28 cellular contexts compared by ENCODE assay signal in the genomic region with DNA sequence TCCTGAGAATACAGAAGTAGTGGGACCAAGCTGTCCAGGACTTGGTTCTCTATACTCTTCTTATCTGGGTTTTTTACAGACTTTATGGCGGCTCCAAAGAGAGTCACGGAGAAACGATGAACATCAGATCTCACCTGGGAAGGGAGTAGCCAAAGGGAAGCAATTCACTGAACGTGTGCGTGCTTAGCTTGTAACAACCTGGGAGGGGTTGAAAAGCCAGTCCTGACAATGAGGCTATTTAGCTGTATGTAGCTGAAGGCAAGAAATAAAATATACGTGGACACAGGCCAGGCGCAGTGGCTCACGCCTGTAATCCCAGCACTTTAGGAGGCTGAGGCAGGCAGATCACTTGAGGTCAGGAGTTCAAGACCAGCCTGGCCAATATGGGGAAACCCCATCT.
"Had no signal": no experiment of that assay in that cellular context is flagged by ENCODE, and none has a peak within 500 bp of the region (broad histone marks: within the 10 kb centered on the region; RNA-seq: fewer than 3 reads in every experiment).

No MANE protein-coding gene starts in this region.

- H3K27me3 ChIP-seq: heart left ventricle, pancreas, stomach, testis, thyroid gland, upper lobe of right lung had no signal

- H3K4me1 ChIP-seq: heart left ventricle, left ventricle myocardium inferior, pancreas, prostate gland, stomach, testis, upper lobe of right lung had no signal

- H3K27ac ChIP-seq: heart left ventricle, left ventricle myocardium inferior, pancreas, prostate gland, skin epidermis, stomach, testis, thyroid gland, upper lobe of right lung had no signal

- H3K27me3 Mint-ChIP-seq: memory B cell; naive B cell; stimulated activated memory B cell treated with anti-CD40 and anti-IgM and Interleukin-4, amounts not matched to agents 10 μg/mL and 1 μg/mL and 100 μg/mL, for 72 hours had no signal

- ATAC-seq: heart left ventricle; natural killer cell; pancreas; right cardiac atrium; sciatic nerve; stimulated activated memory B cell treated with anti-CD40 and anti-IgM and Interleukin-4, amounts not matched to agents 10 μg/mL and 1 μg/mL and 100 μg/mL, for 72 hours; upper lobe of right lung had no signal

- H3K36me3 ChIP-seq: heart left ventricle, left ventricle myocardium inferior, pancreas, prostate gland, thyroid gland, upper lobe of right lung had no signal

- H3K27ac Mint-ChIP-seq: immature natural killer cell; memory B cell; natural killer cell; nephron progenitor cell; stimulated activated memory B cell treated with anti-CD40 and anti-IgM and Interleukin-4, amounts not matched to agents 10 μg/mL and 1 μg/mL and 100 μg/mL, for 72 hours had no signal

- H3K9me3 ChIP-seq: heart left ventricle, left ventricle myocardium inferior, pancreas, prostate gland, stomach, testis, thyroid gland, upper lobe of right lung had no signal

- H3K36me3 Mint-ChIP-seq: immature natural killer cell; memory B cell; naive B cell; natural killer cell; stimulated activated memory B cell treated with anti-CD40 and anti-IgM and Interleukin-4, amounts not matched to agents 10 μg/mL and 1 μg/mL and 100 μg/mL, for 72 hours had no signal

- H3K9me3 Mint-ChIP-seq: immature natural killer cell; memory B cell; naive B cell; natural killer cell; nephron progenitor cell; stimulated activated memory B cell treated with anti-CD40 and anti-IgM and Interleukin-4, amounts not matched to agents 10 μg/mL and 1 μg/mL and 100 μg/mL, for 72 hours had no signal

- H3K4me1 Mint-ChIP-seq: immature natural killer cell; memory B cell; naive B cell; natural killer cell; nephron progenitor cell; stimulated activated memory B cell treated with anti-CD40 and anti-IgM and Interleukin-4, amounts not matched to agents 10 μg/mL and 1 μg/mL and 100 μg/mL, for 72 hours had no signal

- H3K4me3 Mint-ChIP-seq: immature natural killer cell; memory B cell; naive B cell; natural killer cell; nephron progenitor cell; stimulated activated memory B cell treated with anti-CD40 and anti-IgM and Interleukin-4, amounts not matched to agents 10 μg/mL and 1 μg/mL and 100 μg/mL, for 72 hours had no signal

- DNase-seq: glutamatergic neuron; heart left ventricle; hypothalamus; immature natural killer cell; kidney; left ventricle myocardium inferior; naive B cell; natural killer cell; nephron progenitor cell; pancreas; posterior cingulate gyrus; retina; right cardiac atrium; stimulated activated CD4-positive, alpha-beta T cell treated with anti-CD3 and anti-CD28 coated beads, Interleukin-1b, Interleukin-23, amount 100 ng/mL, for 48 hours; stimulated activated CD4-positive, alpha-beta T cell treated with anti-CD3 and anti-CD28 coated beads, Interleukin-2, amount 100 ng/mL, for 48 hours; stimulated activated CD4-positive, alpha-beta T cell treated with anti-CD3 and anti-CD28 coated beads, Interleukin-4, amount 100 ng/mL, for 4 hours; stimulated activated CD8-positive, alpha-beta memory T cell treated with anti-CD3 and anti-CD28 coated beads, Interleukin-4, amount 100 ng/mL, for 48 hours; stimulated activated naive CD4-positive, alpha-beta T cell treated with Interleukin-2 at 50 U/mL for 16 hours; stomach; testis; thyroid gland; trophoblast cell; upper lobe of right lung had no signal

- H3K4me3 ChIP-seq: heart left ventricle, left ventricle myocardium inferior, pancreas, prostate gland, skin epidermis, stomach, testis, thyroid gland, upper lobe of right lung had no signal
